ENCODE assay signal across 38 cellular contexts in the genomic region with DNA sequence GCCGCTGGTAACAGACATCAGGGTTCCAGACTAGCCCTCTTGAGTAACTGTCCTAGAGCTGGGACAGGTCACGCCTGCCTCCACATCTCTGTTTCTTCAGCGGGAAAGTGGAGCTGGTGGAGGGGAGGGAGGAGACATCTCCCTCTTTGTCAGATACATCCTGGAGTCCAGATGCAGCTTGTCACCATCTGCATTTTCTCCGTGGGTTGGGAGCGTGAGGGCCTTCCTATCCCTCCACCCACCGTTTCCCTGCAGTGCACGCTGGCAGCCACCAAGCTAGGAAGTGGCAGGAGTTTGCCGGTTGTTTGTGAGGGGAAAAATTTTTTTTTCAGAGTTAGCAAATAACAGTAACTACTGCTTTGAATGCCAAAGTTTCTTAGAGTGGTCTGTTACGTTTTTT. TPM values are rescaled to one million over a fixed set of nuclear protein-coding genes. Genes with fewer than 3 reads are reported as not detected.
"Had no signal": no experiment of that assay in that cellular context is flagged by ENCODE, and none has a peak within 500 bp of the region (broad histone marks: within the 10 kb centered on the region; RNA-seq: fewer than 3 reads in every experiment).

No MANE protein-coding gene starts in this region.

- DNase-seq: activated B cell treated with CpG ODN at 0.5 μM for 24 hours; activated CD4-positive, alpha-beta memory T cell treated with anti-CD3 and anti-CD28 coated beads for 36 hours; activated CD4-positive, alpha-beta T cell treated with anti-CD3 and anti-CD28 coated beads for 4 hours; activated CD4-positive, alpha-beta T cell treated with anti-CD3 and anti-CD28 coated beads, Interleukin-2, amount 10 ng/mL, durations not matched to agents 24 days and 14 days; activated CD4-positive, alpha-beta T cell treated with anti-CD3 and anti-CD28 coated beads, Interleukin-2, amount 50 U/mL, for 1 hour; activated CD4-positive, alpha-beta T cell treated with anti-CD3 and anti-CD28 coated beads, Interleukin-2, amount 50 U/mL, for 4 hours; activated CD4-positive, CD25-positive, alpha-beta regulatory T cell treated with anti-CD3 and anti-CD28 coated beads, Interleukin-2, amount 50 U/mL, for 72 hours; activated CD8-positive, alpha-beta memory T cell treated with anti-CD3 and anti-CD28 coated beads, Interleukin-2, amount 50 U/mL, for 4 hours; activated CD8-positive, alpha-beta T cell treated with anti-CD3 and anti-CD28 coated beads for 36 hours; activated effector memory CD4-positive, alpha-beta T cell treated with anti-CD3 and anti-CD28 coated beads, Interleukin-2, amount 50 U/mL, for 16 hours; activated gamma-delta T cell treated with Interleukin-2 at 50 U/mL for 16 hours; activated naive CD4-positive, alpha-beta T cell; activated naive CD4-positive, alpha-beta T cell treated with anti-CD3 and anti-CD28 coated beads for 36 hours; activated naive CD4-positive, alpha-beta T cell treated with anti-CD3 and anti-CD28 coated beads, Interleukin-2, amount 50 U/mL, for 16 hours; activated naive CD8-positive, alpha-beta T cell treated with anti-CD3 and anti-CD28 coated beads for 36 hours; activated T-cell treated with anti-CD3 and anti-CD28 coated beads for 4 hours; activated T-cell treated with anti-CD3 and anti-CD28 coated beads, Interleukin-2, amount 50 U/mL, for 1 hour; activated T-cell treated with anti-CD3 and anti-CD28 coated beads, Interleukin-2, amount 50 U/mL, for 4 hours; activated T-cell treated with anti-CD3 and anti-CD28 coated beads, Interleukin-2, amount 50 U/mL, for 72 hours; amygdala; anterior cingulate cortex; caudate nucleus; cerebellar nuclear complex; T-helper 1 cell; T-helper 2 cell; T-helper 9 cell had no signal

- H3K4me1 ChIP-seq: ascending aorta had no signal

- H3K4me3 ChIP-seq: ascending aorta, cardiac muscle cell had no signal

- H3K27me3 Mint-ChIP-seq: activated B cell treated with CpG ODN at 0.5 μM for 24 hours; activated CD4-positive, alpha-beta memory T cell treated with anti-CD3 and anti-CD28 coated beads for 36 hours; activated CD4-positive, alpha-beta T cell treated with anti-CD3 and anti-CD28 coated beads, Interleukin-2, amount 10 ng/mL, durations not matched to agents 24 days and 14 days; activated CD8-positive, alpha-beta T cell treated with anti-CD3 and anti-CD28 coated beads for 36 hours; activated naive CD8-positive, alpha-beta T cell treated with anti-CD3 and anti-CD28 coated beads for 36 hours; activated T-helper 17 cell treated with anti-CD3 and anti-CD28 coated beads, Interleukin-2, amount 50 U/mL, for 72 hours; central memory CD8-positive, alpha-beta T cell had no signal

- ATAC-seq: activated CD8-positive, alpha-beta T cell treated with anti-CD3 and anti-CD28 coated beads for 36 hours; activated naive CD4-positive, alpha-beta T cell treated with anti-CD3 and anti-CD28 coated beads, Interleukin-2, amount 50 U/mL, for 72 hours; activated T-cell treated with anti-CD3 and anti-CD28 coated beads, Interleukin-2, amount 50 U/mL, for 4 hours; activated T-cell treated with anti-CD3 and anti-CD28 coated beads, Interleukin-2, amount 50 U/mL, for 72 hours; activated T-helper 17 cell treated with anti-CD3 and anti-CD28 coated beads, Interleukin-2, amount 50 U/mL, for 72 hours had no signal

- H3K4me3 Mint-ChIP-seq: activated B cell treated with CpG ODN at 0.5 μM for 24 hours; activated CD4-positive, alpha-beta memory T cell treated with anti-CD3 and anti-CD28 coated beads for 36 hours; activated CD4-positive, alpha-beta T cell treated with anti-CD3 and anti-CD28 coated beads, Interleukin-2, amount 10 ng/mL, durations not matched to agents 24 days and 14 days; activated CD8-positive, alpha-beta T cell treated with anti-CD3 and anti-CD28 coated beads for 36 hours; activated naive CD4-positive, alpha-beta T cell treated with anti-CD3 and anti-CD28 coated beads for 36 hours; activated naive CD8-positive, alpha-beta T cell treated with anti-CD3 and anti-CD28 coated beads for 36 hours; activated T-cell treated with anti-CD3 and anti-CD28 coated beads, Interleukin-2, amount 50 U/mL, for 4 hours; activated T-cell treated with anti-CD3 and anti-CD28 coated beads, Interleukin-2, amount 50 U/mL, for 72 hours; activated T-helper 1 cell treated with anti-CD3 and anti-CD28 coated beads, Interleukin-12 subunit alpha, Interleukin-12 subunit beta, Interleukin-2, Interleukin-4 antibody, amounts not matched to agents 30 ng/mL and 10 ng/mL and 1 ng/mL, durations not matched to agents 14 hours and 24 hours and 36 hours; activated T-helper 17 cell treated with anti-CD3 and anti-CD28 coated beads, Interleukin-2, amount 50 U/mL, for 72 hours; brain; central memory CD8-positive, alpha-beta T cell; T-helper 1 cell treated with Interleukin-12 subunit alpha and Interleukin-12 subunit beta and Interleukin-4 antibody, amounts not matched to agents 30 μg/mL and 1 μg/mL, for 36 hours; T-helper 2 cell treated with Interferon-gamma antibody and Interleukin-4, amounts not matched to agents 5 μg/mL and 100 μg/mL, for 36 hours had no signal

- H3K27me3 ChIP-seq: ascending aorta, cardiac muscle cell had no signal

- H3K27ac Mint-ChIP-seq: activated B cell treated with CpG ODN at 0.5 μM for 24 hours; activated CD4-positive, alpha-beta memory T cell treated with anti-CD3 and anti-CD28 coated beads for 36 hours; activated CD4-positive, alpha-beta T cell treated with anti-CD3 and anti-CD28 coated beads, Interleukin-2, amount 10 ng/mL, durations not matched to agents 24 days and 14 days; activated CD8-positive, alpha-beta T cell treated with anti-CD3 and anti-CD28 coated beads for 36 hours; activated naive CD4-positive, alpha-beta T cell treated with anti-CD3 and anti-CD28 coated beads for 36 hours; activated naive CD4-positive, alpha-beta T cell treated with anti-CD3 and anti-CD28 coated beads, Interleukin-2, amount 50 U/mL, for 72 hours; activated naive CD8-positive, alpha-beta T cell treated with anti-CD3 and anti-CD28 coated beads for 36 hours; activated T-cell treated with anti-CD3 and anti-CD28 coated beads, Interleukin-2, amount 50 U/mL, for 72 hours; activated T-helper 1 cell treated with anti-CD3 and anti-CD28 coated beads, Interleukin-12 subunit alpha, Interleukin-12 subunit beta, Interleukin-2, Interleukin-4 antibody, amounts not matched to agents 30 ng/mL and 10 ng/mL and 1 ng/mL, durations not matched to agents 14 hours and 24 hours and 36 hours; activated T-helper 17 cell treated with anti-CD3 and anti-CD28 coated beads, Interleukin-2, amount 50 U/mL, for 72 hours; brain; T-helper 1 cell treated with Interleukin-12 subunit alpha and Interleukin-12 subunit beta and Interleukin-4 antibody, amounts not matched to agents 30 μg/mL and 1 μg/mL, for 36 hours; T-helper 2 cell treated with Interferon-gamma antibody and Interleukin-4, amounts not matched to agents 5 μg/mL and 100 μg/mL, for 36 hours had no signal

- H3K4me1 Mint-ChIP-seq: activated B cell treated with CpG ODN at 0.5 μM for 24 hours; activated CD4-positive, alpha-beta T cell treated with anti-CD3 and anti-CD28 coated beads, Interleukin-2, amount 10 ng/mL, durations not matched to agents 24 days and 14 days; activated naive CD8-positive, alpha-beta T cell treated with anti-CD3 and anti-CD28 coated beads for 36 hours; activated T-helper 17 cell treated with anti-CD3 and anti-CD28 coated beads, Interleukin-2, amount 50 U/mL, for 72 hours; brain; central memory CD8-positive, alpha-beta T cell had no signal

- H3K27ac ChIP-seq: ascending aorta, cardiac muscle cell, VCaP had no signal

RNA-seq across cellular contexts. Expression of a gene that starts 20.0 kb away (rescaled TPM):
- total RNA-seq: activated B cell treated with CpG ODN at 0.5 μM for 24 hours; activated CD4-positive, alpha-beta memory T cell treated with anti-CD3 and anti-CD28 coated beads for 36 hours; activated CD4-positive, alpha-beta T cell treated with anti-CD3 and anti-CD28 coated beads, Interleukin-2, amount 10 ng/mL, durations not matched to agents 24 days and 14 days; activated CD8-positive, alpha-beta memory T cell treated with anti-CD3 and anti-CD28 coated beads for 36 hours; activated CD8-positive, alpha-beta T cell treated with anti-CD3 and anti-CD28 coated beads for 36 hours; activated naive CD4-positive, alpha-beta T cell treated with anti-CD3 and anti-CD28 coated beads for 36 hours; activated naive CD8-positive, alpha-beta T cell treated with anti-CD3 and anti-CD28 coated beads for 36 hours; activated T-cell treated with anti-CD3 and anti-CD28 coated beads, Interleukin-2, amount 50 U/mL, for 4 hours; activated T-helper 17 cell treated with anti-CD3 and anti-CD28 coated beads, Interleukin-2, amount 50 U/mL, for 72 hours; ascending aorta; bronchial epithelial cell had no signal

RNA-seq across cellular contexts. Expression of a gene that starts 48.6 kb away (rescaled TPM):
- total RNA-seq: activated T-helper 1 cell treated with anti-CD3 and anti-CD28 coated beads, Interleukin-12 subunit alpha, Interleukin-12 subunit beta, Interleukin-2, Interleukin-4 antibody, amounts not matched to agents 30 ng/mL and 10 ng/mL and 1 ng/mL, durations not matched to agents 14 hours and 24 hours and 36 hours had no signal
